1 cellular context compared by ENCODE assay signal in the genomic region with DNA sequence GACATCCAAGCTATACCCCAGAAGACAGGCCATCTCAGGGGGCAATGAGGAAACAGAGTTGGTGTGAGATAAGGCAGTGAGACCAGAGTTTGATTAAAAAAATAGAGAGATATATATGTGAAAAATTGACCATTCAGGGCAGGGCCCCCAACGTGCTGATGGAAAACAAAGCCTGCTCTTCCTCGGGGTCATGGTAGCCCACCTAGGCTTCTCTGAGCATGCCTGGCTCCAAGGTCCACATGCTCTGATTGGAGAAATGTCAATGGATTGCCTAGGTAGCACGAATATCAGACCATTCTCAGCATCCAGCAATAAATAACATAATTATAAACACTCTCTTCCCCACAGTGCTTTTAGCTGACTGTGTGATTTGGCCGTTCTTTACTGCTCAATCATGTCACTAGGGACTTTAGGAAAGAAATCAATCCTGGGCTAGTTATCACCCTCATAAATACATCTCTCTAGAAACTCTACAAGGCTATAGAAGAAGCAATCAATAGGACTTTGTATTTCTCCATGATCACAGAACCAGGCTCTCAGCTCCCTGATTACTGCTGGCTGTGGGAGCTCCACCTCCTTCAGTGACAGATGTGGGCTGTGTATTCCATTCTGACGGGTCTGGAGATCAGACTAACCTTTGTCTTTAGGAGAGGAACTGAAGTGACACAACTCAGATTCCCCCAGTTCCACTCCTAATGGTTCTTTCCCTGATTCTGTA.
TF ChIP-seq lines count a peak whose summit lies in the region.

No MANE protein-coding gene starts in this region.

TF ChIP-seq in A549, 52 proteins besides CTCF, POLR2A, EP300 and RAD21 (continued from another document):
- TF ChIP-seq CHD2 (IDR thresholded peaks at IDR 0.05; ENCODE audit: low read length, partially characterized antibody), result no peak
- peak; percentile 11 for TF ChIP-seq MAFK (IDR thresholded peaks at IDR 0.05; ENCODE audit: partially characterized antibody)
- no peak for TF ChIP-seq MAX (IDR thresholded peaks at IDR 0.05)
- no peak for TF ChIP-seq FOSB (CRISPR knock-in tag; IDR thresholded peaks at IDR 0.05)
- no peak for TF ChIP-seq ZSCAN20 (CRISPR knock-in tag; IDR thresholded peaks at IDR 0.05)
